Comparison of ENCODE assay signal across 9 cellular contexts in the genomic region with DNA sequence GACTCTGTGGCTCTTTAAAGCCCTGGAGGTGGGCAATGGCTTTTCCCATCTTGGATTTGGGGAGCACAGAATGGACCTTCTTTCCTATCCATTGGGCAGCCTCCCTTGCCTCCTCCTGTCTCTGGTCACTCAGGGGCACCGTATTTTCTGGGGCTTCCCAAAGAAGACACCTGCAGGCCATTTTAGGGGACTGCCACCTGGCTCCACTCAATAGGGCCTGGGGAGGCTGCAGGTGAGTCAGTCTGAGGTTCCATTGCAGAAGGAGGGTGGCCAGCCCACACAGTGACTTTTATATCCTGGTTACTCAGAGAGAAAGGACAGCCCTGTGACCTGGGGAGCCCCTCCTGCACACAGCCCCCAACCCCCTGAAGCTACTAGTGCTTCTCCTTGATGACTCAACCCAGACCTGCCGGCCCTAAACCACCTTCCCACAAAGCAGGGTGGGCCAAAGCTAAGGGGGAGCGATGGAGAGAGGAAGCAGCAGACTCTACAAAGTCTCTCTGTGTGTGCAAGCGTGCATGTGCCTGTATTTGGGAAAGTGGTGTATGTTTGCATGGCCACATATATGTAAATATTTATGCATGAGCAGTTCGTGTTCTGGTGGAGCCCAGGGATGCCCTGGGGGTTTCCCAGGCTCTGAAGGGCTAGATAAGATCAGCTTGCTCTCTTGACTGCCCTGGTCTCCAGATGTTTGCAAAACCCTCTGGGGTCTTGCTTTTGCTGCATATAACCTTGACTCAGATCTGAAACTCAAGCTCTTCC.
DNase-seq lines count a peak whose midpoint lies in the region; ATAC-seq and TF ChIP-seq lines count a peak whose summit lies in the region.
"Had no signal": no experiment of that assay in that cellular context is flagged by ENCODE, and none has a peak within 500 bp of the region (broad histone marks: within the 10 kb centered on the region; RNA-seq: fewer than 3 reads in every experiment).

No MANE protein-coding gene starts in this region.

- H3K9ac ChIP-seq in adipocyte (ENCODE audit: low read length) (no peak overlapping the region), MM.1S (ENCODE audit: low read length) (no peak overlapping the region)

- H3K9me2 ChIP-seq in MM.1S (replicated peaks; ENCODE audit: insufficient read depth, low read length) = no peaks in the 10 kb centered on the region

- no peaks in the 10 kb centered on the region for H4K20me1 ChIP-seq in MM.1S (ENCODE audit: insufficient read depth, low read length)

- H3K4me3 ChIP-seq in GM06990 (replicated peaks; ENCODE audit: low read depth, low read length) (no peak overlapping the region), adipocyte (ENCODE audit: low read length) (no peak overlapping the region), MM.1S (ENCODE audit: low read length) (no peak overlapping the region)
- H3K4me3 ChIP-seq: SK-N-MC had no signal

- peak; percentile 25 for TF ChIP-seq CTCF in GM06990 (IDR thresholded peaks at IDR 0.05; ENCODE audit: insufficient read depth, low read length, poor library complexity, severe bottlenecking)
- no peak for TF ChIP-seq CTCF in MM.1S (IDR thresholded peaks at IDR 0.05; ENCODE audit: low read length)

- no peaks in the 10 kb centered on the region for H3F3A ChIP-seq in MM.1S (ENCODE audit: insufficient read depth, low read length)

- peak; percentile 83 for DNase-seq in GM06990 (ENCODE audit: extremely low read depth, insufficient read length)
- peak; percentile 30 for DNase-seq in adipocyte (ENCODE audit: low read depth)
- peak; percentile 19 to 34 for DNase-seq in stimulated activated CD4-positive, alpha-beta T cell treated with anti-CD3 and anti-CD28 coated beads, Interleukin-2, amount 100 ng/mL, for 48 hours
- DNase-seq in iPS-NIHi11 (ENCODE audit: low spot score) = no peak
- DNase-seq in MM.1S = no peak
- DNase-seq in NCI-H510A (lab: John Stamatoyannopoulos, UW) = no peak

- H2AFZ ChIP-seq in MM.1S (ENCODE audit: low read length) = no peak overlapping the region

- H3K27ac ChIP-seq in MM.1S (ENCODE audit: low read length) = no peak overlapping the region
- H3K27ac ChIP-seq: SK-N-MC had no signal

- H3K9me3 ChIP-seq in adipocyte (ENCODE audit: control insufficient read depth, low read length) = no peaks in the 10 kb centered on the region
- H3K9me3 ChIP-seq in MM.1S (replicated peaks; ENCODE audit: insufficient read depth, low read length) = no peaks in the 10 kb centered on the region

- H3K36me3 ChIP-seq in GM06990 (ENCODE audit: control insufficient read depth, insufficient read depth, low read length) = no peaks in the 10 kb centered on the region
- H3K36me3 ChIP-seq in adipocyte (ENCODE audit: control insufficient read depth, insufficient read depth, low read length, severe bottlenecking) = peaks cover 6% of the 10 kb centered on the region
- no peaks in the 10 kb centered on the region for H3K36me3 ChIP-seq in MM.1S (replicated peaks; ENCODE audit: insufficient read depth, low read length)

- H3K4me2 ChIP-seq in MM.1S (ENCODE audit: low read depth, low read length) = no peak overlapping the region

- peak; percentile 78 for ATAC-seq in GM19463 (IDR thresholded peaks at IDR 0.05; ENCODE audit: unreplicated experiment)
- ATAC-seq in HG03457 (IDR thresholded peaks at IDR 0.05; ENCODE audit: unreplicated experiment) = peak; percentile 66

- no peaks in the 10 kb centered on the region for H3K79me2 ChIP-seq in MM.1S (ENCODE audit: low read length)

- peaks cover 24% of the 10 kb centered on the region for H3K4me1 ChIP-seq in adipocyte (ENCODE audit: control insufficient read depth, insufficient read depth, low read length)
- no peaks in the 10 kb centered on the region for H3K4me1 ChIP-seq in MM.1S (ENCODE audit: low read length)

- H3K27me3 ChIP-seq in GM06990 (replicated peaks; ENCODE audit: control insufficient read depth, insufficient read depth, low read length) (no peaks in the 10 kb centered on the region), adipocyte (replicated peaks; ENCODE audit: control insufficient read depth, insufficient read depth, low read length) (peaks cover 5% of the 10 kb centered on the region), MM.1S (replicated peaks; ENCODE audit: insufficient read depth, low read length) (no peaks in the 10 kb centered on the region; the same call in 1 of the 2 replicates)

Comparison
In these comparisons a context has a peak if more than half of its experiments do, and no peak if none do; other contexts are left out.
1. DNase-seq: peak in GM06990 (single experiment), adipocyte (single experiment) and stimulated activated CD4-positive, alpha-beta T cell treated with anti-CD3 and anti-CD28 coated beads, Interleukin-2, amount 100 ng/mL, for 48 hours (2 of 2); none in iPS-NIHi11 (single experiment), MM.1S (single experiment) and NCI-H510A (single experiment).